Comparison of ENCODE assay signal across 7 cellular contexts in the genomic region with DNA sequence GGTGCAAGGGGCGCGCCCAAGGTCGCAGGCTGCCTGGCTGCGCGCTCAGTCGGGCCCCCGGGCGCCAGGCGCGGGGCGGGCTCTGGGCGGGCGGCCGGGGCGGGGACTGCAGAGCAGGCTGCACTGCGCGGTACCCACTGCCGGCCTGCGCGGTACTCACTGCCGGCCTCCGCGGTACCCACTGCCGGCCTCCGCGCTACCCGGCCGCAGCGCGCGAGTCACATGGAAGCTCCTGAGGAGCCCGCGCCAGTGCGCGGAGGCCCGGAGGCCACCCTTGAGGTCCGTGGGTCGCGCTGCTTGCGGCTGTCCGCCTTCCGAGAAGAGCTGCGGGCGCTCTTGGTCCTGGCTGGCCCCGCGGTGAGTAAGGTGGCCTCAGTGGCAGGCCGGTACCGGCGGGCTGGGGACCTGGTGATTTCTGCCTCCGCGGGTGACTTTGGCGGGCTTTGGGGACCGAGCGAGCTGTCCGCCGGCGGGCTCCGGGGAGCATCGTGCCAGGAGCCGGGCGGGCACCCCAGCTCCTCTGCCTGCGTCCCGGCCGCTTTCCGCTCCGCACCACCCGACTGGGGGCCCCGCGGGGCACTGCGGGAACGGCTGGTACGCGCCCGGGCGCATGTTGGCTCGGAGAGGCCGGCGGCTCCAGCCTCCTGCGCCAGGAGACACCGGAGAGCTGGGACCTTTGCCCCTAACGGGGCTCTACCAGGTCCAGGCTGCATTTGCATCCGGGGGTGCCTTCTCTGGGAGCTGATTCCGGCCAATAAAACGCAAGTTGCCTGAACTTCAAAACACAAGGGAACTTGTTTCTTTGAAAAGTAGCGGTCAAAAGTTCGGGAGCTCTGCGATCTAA. TPM values are rescaled to one million over a fixed set of nuclear protein-coding genes. Genes with fewer than 3 reads are reported as not detected.
DNase-seq lines count a peak whose midpoint lies in the region; TF ChIP-seq lines count a peak whose summit lies in the region.

Gene SLC47A1 (plus strand): TSS at position 137 of the 844 bp plus-strand sequence. CDS start 86 bp downstream, at position 223.

- peak within 1 kb of the TSS; percentile 38 for H3K4me3 ChIP-seq in GM12864 (ENCODE audit: low read depth, low read length)
- peak within 1 kb of the TSS; percentile 24 to 56 (median 47) for H3K4me3 ChIP-seq in Peyer's patch
- H3K4me3 ChIP-seq in mesendoderm (ENCODE audit: low read length): peak within 1 kb of the TSS; percentile 57
- peak within 1 kb of the TSS; percentile 47 to 60 (median 52) for H3K4me3 ChIP-seq in tibial nerve

- H3K79me2 ChIP-seq in mesendoderm (ENCODE audit: control insufficient read depth, insufficient read depth, low read length): no peaks in the 10 kb centered on the region

- no peak within 1 kb of the TSS for H2BK15ac ChIP-seq in mesendoderm (replicated peaks; ENCODE audit: low read depth)

- H3K27me3 ChIP-seq in Peyer's patch (peaks cover 0 to 5% of the 10 kb centered on the region in 2 donors), mesendoderm (ENCODE audit: insufficient read depth, low read length, poor library complexity) (peaks cover 7% of the 10 kb centered on the region), tibial nerve (peaks cover 0 to 26% of the 10 kb centered on the region in 2 donors)

- H3K79me1 ChIP-seq in mesendoderm (ENCODE audit: low read length): no peaks in the 10 kb centered on the region

- TF ChIP-seq EP300 in tibial nerve (IDR thresholded peaks at IDR 0.05): no peak

- H4K5ac ChIP-seq in mesendoderm (ENCODE audit: low read length): no peak within 1 kb of the TSS

- TF ChIP-seq POLR2A in Peyer's patch (IDR thresholded peaks at IDR 0.05) (no peak), tibial nerve (IDR thresholded peaks at IDR 0.05) (no peak)

- peaks cover 0 to 14% (median 7%) of the 10 kb centered on the region in 4 donors for H3K4me1 ChIP-seq in Peyer's patch
- peaks cover 2% of the 10 kb centered on the region for H3K4me1 ChIP-seq in mesendoderm (ENCODE audit: control insufficient read depth, low read depth, low read length)
- H3K4me1 ChIP-seq in tibial nerve: peaks cover 0 to 22% (median 5%) of the 10 kb centered on the region in 4 donors

- DNase-seq in GM12864 (ENCODE audit: low read depth): no peak
- DNase-seq in Peyer's patch: no peak
- DNase-seq in ecto neural progenitor cell (ENCODE audit: low spot score): peak; percentile 74
- DNase-seq in mesendoderm: peak; percentile 37
- no peak for DNase-seq in tibial nerve (ENCODE audit: low spot score in 2 of 2)
- DNase-seq in middle frontal gyrus (ENCODE audit: extremely low spot score, low spot score): no peak
- no peak for DNase-seq in T-helper 9 cell

- H3K4me2 ChIP-seq in mesendoderm (ENCODE audit: low read length): peak within 1 kb of the TSS; percentile 79

- H3K9ac ChIP-seq in mesendoderm (ENCODE audit: low read length): peak within 1 kb of the TSS; percentile 69

- H2BK5ac ChIP-seq in mesendoderm (ENCODE audit: low read length): no peak within 1 kb of the TSS

- H2BK120ac ChIP-seq in mesendoderm (ENCODE audit: low read depth, low read length): peak within 1 kb of the TSS; percentile 18

- no peak within 1 kb of the TSS for H2AK5ac ChIP-seq in mesendoderm (ENCODE audit: low read length)

- H3K4ac ChIP-seq in mesendoderm (ENCODE audit: low read depth, low read length): peak within 1 kb of the TSS; percentile 45

- no peak within 1 kb of the TSS for H3K27ac ChIP-seq in Peyer's patch
- no peak within 1 kb of the TSS for H3K27ac ChIP-seq in mesendoderm (ENCODE audit: low read depth, low read length)
- peak within 1 kb of the TSS in 1 of 4 donors; percentile 52 for H3K27ac ChIP-seq in tibial nerve

- TF ChIP-seq CTCF in GM12864 (IDR thresholded peaks at IDR 0.05; ENCODE audit: low read depth, low read length, missing control alignments) (no peak), Peyer's patch (IDR thresholded peaks at IDR 0.05) (no peak), tibial nerve (IDR thresholded peaks at IDR 0.05) (no peak)

- H3K56ac ChIP-seq in mesendoderm (ENCODE audit: low read length): peak within 1 kb of the TSS; percentile 87

- H3K9me3 ChIP-seq in Peyer's patch (no peaks in the 10 kb centered on the region), tibial nerve (no peaks in the 10 kb centered on the region)

- peak within 1 kb of the TSS; percentile 78 for H3K18ac ChIP-seq in mesendoderm (ENCODE audit: low read length)

- no peak within 1 kb of the TSS for H4K8ac ChIP-seq in mesendoderm (ENCODE audit: low read depth, low read length)

- WGBS in mesendoderm (ENCODE audit: extremely low coverage, insufficient coverage, low lambda C conversion rate): no CpG with 5 or more reads among the region's 87 CpGs
- WGBS in tibial nerve, 2 donors: 2 to 3% methylated on average over 12 to 33 of the region's 87 CpGs

- H3K36me3 ChIP-seq in Peyer's patch (no peaks in the 10 kb centered on the region), mesendoderm (ENCODE audit: control insufficient read depth, insufficient read depth, low read length) (no peaks in the 10 kb centered on the region), tibial nerve (no peaks in the 10 kb centered on the region)

- H3K23ac ChIP-seq in mesendoderm (ENCODE audit: low read length): peak within 1 kb of the TSS; percentile 68

RNA-seq across cellular contexts. Expression of gene SLC47A1, which starts in this region (rescaled TPM):
- total RNA-seq in Peyer's patch (1 to 10 TPM in 2 of 4 donors, not detected in 2; 1.2 to 3.8 TPM), tibial nerve (10 to 100 TPM; 11.1 to 31.4 (median 19.5) TPM)
- polyA plus RNA-seq in mesendoderm (2013, experiment 1 of 2): 4.6 TPM
- 4.6 TPM for polyA plus RNA-seq in mesendoderm (2013, experiment 2 of 2)

Comparison
In these comparisons a context has a peak if more than half of its experiments do, and no peak if none do; other contexts are left out.
1. DNase-seq: peak in ecto neural progenitor cell (single experiment) and mesendoderm (single experiment); none in GM12864 (single experiment), Peyer's patch (0 of 3), tibial nerve (0 of 2), middle frontal gyrus (single experiment) and T-helper 9 cell (single experiment).
2. Peak in every context shown above with its lines, with median percentiles within 50 percentile points of each other: H3K4me3 ChIP-seq.